Comparison of ENCODE assay signal across 28 cellular contexts in genomic region chr7:118969370-118969769, GRCh38.
"Had no signal": no experiment of that assay in that cellular context is flagged by ENCODE, and none has a peak within 500 bp of the region (broad histone marks: within the 10 kb centered on the region; RNA-seq: fewer than 3 reads in every experiment).

No MANE protein-coding gene starts in this region.

- H3K4me1 ChIP-seq: SJCRH30 had no signal

- H3K9ac ChIP-seq: KMS-11 had no signal

- H3K27me3 ChIP-seq: SJCRH30 had no signal

- H2AFZ ChIP-seq: PC-9 had no signal

- H3K4me3 ChIP-seq: PC-9, SJCRH30, SK-N-MC had no signal

- H3K9me3 ChIP-seq: SJCRH30 had no signal

- DNase-seq: Karpas-422, KBM-7, NCI-H1048, NCI-H1092 treated with DMSO at 0.1 percent for 48 hours, NCI-H1105 treated with DMSO at 0.1 percent for 48 hours, NCI-H1436, NCI-H146, NCI-H1694, NCI-H187, NCI-H1930, NCI-H2029 treated with DMSO at 0.1 percent for 48 hours, NCI-H2081 treated with DMSO at 0.1 percent for 48 hours, NCI-H2107, NCI-H2171, NCI-H226, NCI-H446 treated with DMSO at 0.1 percent for 48 hours, NCI-H510A, NCI-H524, NCI-H526 treated with DMSO at 0.1 percent for 48 hours, NCI-H774, PC-9, SHP77, SIG-M5, SJCRH30, T-cell had no signal

- H3K4me2 ChIP-seq: KMS-11, PC-9 had no signal

- H3K36me3 ChIP-seq: SJCRH30 had no signal

- H3K27ac ChIP-seq: KMS-11, PC-9, RWPE1, SJCRH30, SK-N-MC had no signal
